Comparison of ENCODE assay signal across 1 cellular context in genomic region chr2:41886145-41886664, GRCh38.
TF ChIP-seq lines count a peak whose summit lies in the region.

No MANE protein-coding gene starts in this region.

TF ChIP-seq in HepG2, 621 proteins besides CTCF, POLR2A, EP300 and RAD21 (continued from another document):
- TF ChIP-seq ZNF503 (CRISPR knock-in tag; IDR thresholded peaks at IDR 0.05) (no peak), ZNF614 (CRISPR knock-in tag; IDR thresholded peaks at IDR 0.05; ENCODE audit: borderline replicate concordance) (no peak), ZFP36 (IDR thresholded peaks at IDR 0.05; ENCODE audit: borderline replicate concordance, low read depth, low read length, partially characterized antibody) (no peak), HMGA1 (CRISPR knock-in tag; conservative IDR thresholded peaks at IDR 0.05) (no peak)
